In genomic region chr14:86575141-86575540, GRCh38 we compare ENCODE assay signal across 1 cellular context.
TF ChIP-seq lines count a peak whose summit lies in the region.

No MANE protein-coding gene starts in this region.

TF ChIP-seq in SK-N-SH, 30 proteins besides CTCF, POLR2A, EP300 and RAD21 (continued from another document):
- peak; percentile 66; the same call in 1 of the 2 replicates for TF ChIP-seq RCOR1 (IDR thresholded peaks at IDR 0.05; ENCODE audit: low read length)
